Comparison of ENCODE assay signal across 16 cellular contexts in genomic region chr20:13775867-13776266, GRCh38. TPM values are rescaled to one million over a fixed set of nuclear protein-coding genes. Genes with fewer than 3 reads are reported as not detected.
DNase-seq lines count a peak whose midpoint lies in the region; ATAC-seq and TF ChIP-seq lines count a peak whose summit lies in the region.
"Had no signal": no experiment of that assay in that cellular context is flagged by ENCODE, and none has a peak within 500 bp of the region (broad histone marks: within the 10 kb centered on the region; RNA-seq: fewer than 3 reads in every experiment).

No MANE protein-coding gene starts in this region.

- no peak for ATAC-seq in memory B cell (ENCODE audit: low read depth)
- ATAC-seq: HCT116 had no signal

- in situ Hi-C loops in G401 (cut with HindIII; ENCODE audit: low sequenced_read_pairs): no loop called here

- H3K9me3 ChIP-seq in breast epithelium (no peaks in the 10 kb centered on the region), OCI-LY7 (ENCODE audit: low read length) (no peaks in the 10 kb centered on the region)
- H3K9me3 ChIP-seq: Peyer's patch had no signal

- TF ChIP-seq POLR2A in breast epithelium (IDR thresholded peaks at IDR 0.05): no peak

- no peaks in the 10 kb centered on the region for H3K36me3 ChIP-seq in breast epithelium
- H3K36me3 ChIP-seq in OCI-LY7 (ENCODE audit: insufficient read depth, low read length): peaks cover 95% of the 10 kb centered on the region

- no peak overlapping the region for H3K4me3 ChIP-seq in breast epithelium
- no peak overlapping the region for H3K4me3 ChIP-seq in OCI-LY7 (ENCODE audit: low read depth, low read length, poor library complexity, severe bottlenecking)
- H3K4me3 ChIP-seq: Peyer's patch had no signal

- peaks cover 5% of the 10 kb centered on the region; the same call in 1 of the 2 replicates for H3K79me2 ChIP-seq in OCI-LY7 (ENCODE audit: insufficient read depth, low read depth, low read length)

- DNase-seq in SIG-M5 treated with dmso at 0.1 percent for 504 hours (lab: John Stamatoyannopoulos, UW; ENCODE audit: unreplicated experiment) (peak; percentile 17), SIG-M5 (lab: John Stamatoyannopoulos, UW) (no peak), MCF 10A (ENCODE audit: unreplicated experiment) (no peak), breast epithelium (ENCODE audit: low spot score in 2 of 2) (no peak), OCI-LY7 (ENCODE audit: low spot score) (no peak), memory B cell (ENCODE audit: low spot score in 2 of 2) (no peak), NCI-H2227 treated with DMSO at 0.1 percent for 48 hours (lab: John Stamatoyannopoulos, UW) (no peak), G401 (ENCODE audit: low spot score) (no peak)
- DNase-seq: CD4-positive, alpha-beta T cell; DMS53; GOT3; NCI-H1105; NCI-H2081; Peyer's patch had no signal

- H3K4me1 ChIP-seq in breast epithelium: no peaks in the 10 kb centered on the region
- peaks cover 18% of the 10 kb centered on the region for H3K4me1 ChIP-seq in OCI-LY7 (ENCODE audit: insufficient read depth, low read length, poor library complexity, severe bottlenecking)
- H3K4me1 ChIP-seq: Peyer's patch had no signal

- BruUV-seq in MCF 10A (replicated peaks; lab: Mats Ljungman, UMichigan) (TSS peak; percentile 6), OCI-LY7 (replicated peaks; lab: Mats Ljungman, UMichigan) (TSS peak; percentile 6)

- H4K20me1 ChIP-seq in OCI-LY7 (ENCODE audit: insufficient read depth, low read length): peaks cover 28% of the 10 kb centered on the region

- no peak overlapping the region for H3K4me3 Mint-ChIP-seq in MCF 10A (ENCODE audit: unreplicated experiment)
- no peak overlapping the region for H3K4me3 Mint-ChIP-seq in memory B cell
- H3K4me3 Mint-ChIP-seq: CD4-positive, alpha-beta T cell had no signal

- TF ChIP-seq CTCF in MCF 10A (IDR thresholded peaks at IDR 0.05; ENCODE audit: unreplicated experiment) (no peak), breast epithelium (IDR thresholded peaks at IDR 0.05) (no peak), OCI-LY7 (conservative IDR thresholded peaks at IDR 0.05; ENCODE audit: low read length) (no peak)

- intact Hi-C loops in MCF 10A (cut with micrococcal nuclease): loop anchor here (10.0 kb wide), 2 partner anchors 141 to 231 kb away; partner anchors contain the start of gene TASP1
- intact Hi-C loops in breast epithelium (cut with DNase I; ENCODE audit: low total_unique reads): loop anchor here (5.0 to 10.0 kb wide), 2 partner anchors 104 to 661 kb away; no protein-coding TSS in a partner anchor
- intact Hi-C loops in OCI-LY7 (cut with micrococcal nuclease; ENCODE audit: unreplicated experiment): no loop called here

- CTCF ChIA-PET in MCF 10A (lab: Yijun Ruan, JAX): interaction anchor here (0.7 to 2.5 kb wide), 5 partner anchors 12 to 656 kb away, joined by 3 to 10 read pairs (median 5); no protein-coding TSS in a partner anchor
- CTCF ChIA-PET in OCI-LY7 (lab: Charles Lee; ENCODE audit: unreplicated experiment): no interaction called here

- no peaks in the 10 kb centered on the region for H3K27me3 ChIP-seq in breast epithelium
- H3K27me3 ChIP-seq: Peyer's patch had no signal

- no peaks in the 10 kb centered on the region for H3K9me2 ChIP-seq in OCI-LY7 (ENCODE audit: insufficient read depth, low read length)

- H3K9me3 Mint-ChIP-seq in MCF 10A (ENCODE audit: unreplicated experiment) (no peaks in the 10 kb centered on the region), memory B cell (no peaks in the 10 kb centered on the region)
- H3K9me3 Mint-ChIP-seq: CD4-positive, alpha-beta T cell had no signal

- peaks cover 35% of the 10 kb centered on the region for H3K4me1 Mint-ChIP-seq in MCF 10A (ENCODE audit: insufficient read depth, unreplicated experiment)
- peaks cover 29% of the 10 kb centered on the region for H3K4me1 Mint-ChIP-seq in memory B cell

- H3K36me3 Mint-ChIP-seq in MCF 10A (ENCODE audit: insufficient read depth, unreplicated experiment): peaks cover 66% of the 10 kb centered on the region
- peaks cover 26% of the 10 kb centered on the region for H3K36me3 Mint-ChIP-seq in memory B cell

- POLR2A ChIA-PET in MCF 10A (lab: Yijun Ruan, JAX): interaction anchor here (1.2 to 8.6 kb wide), 3 partner anchors 9 to 137 kb away, joined by 4 to 81 read pairs (median 14); partner anchors contain the start of genes ESF1, NDUFAF5 and TASP1
- POLR2A ChIA-PET in OCI-LY7 (lab: Charles Lee): interaction anchor here (0.7 to 1.3 kb wide), 2 partner anchors 127 to 164 kb away, joined by 3 read pairs; no protein-coding TSS in a partner anchor

- H3K27ac ChIP-seq in breast epithelium (no peak overlapping the region), OCI-LY7 (ENCODE audit: low read depth, low read length, poor library complexity, severe bottlenecking) (no peak overlapping the region)
- H3K27ac ChIP-seq: 22Rv1, Peyer's patch had no signal

- H3K27ac Mint-ChIP-seq in MCF 10A (ENCODE audit: low read depth, unreplicated experiment) (no peak overlapping the region), memory B cell (peak overlapping the region; percentile 5)

- H3K27me3 Mint-ChIP-seq in MCF 10A (ENCODE audit: insufficient read depth, unreplicated experiment) (no peaks in the 10 kb centered on the region), memory B cell (no peaks in the 10 kb centered on the region)
- H3K27me3 Mint-ChIP-seq: CD4-positive, alpha-beta T cell had no signal

- no peak overlapping the region for H3K4me2 ChIP-seq in OCI-LY7 (ENCODE audit: low read length)

- no peak overlapping the region for H2AFZ ChIP-seq in OCI-LY7 (ENCODE audit: low read length)

RNA-seq across cellular contexts. Expression of gene ESF1, which starts 8.9 kb away (rescaled TPM):
- 17.4 and 21.2 TPM in 2 replicates for total RNA-seq in MCF 10A (2022)
- 10 to 100 TPM; 13.8 to 19.0 (median 17.7) TPM for total RNA-seq in breast epithelium
- 10.1 and 16.9 TPM in 2 replicates for total RNA-seq in OCI-LY7 (2014; rRNA removed; shearing (Covaris generic))
- total RNA-seq in OCI-LY7 (2022): 12.6 and 13.5 TPM in 2 replicates
- total RNA-seq in G401 (2014; rRNA removed; shearing (Covaris generic)): 12.1 and 15.4 TPM in 2 replicates

RNA-seq across cellular contexts. Expression of gene NDUFAF5, which starts 9.0 kb away (rescaled TPM):
- total RNA-seq in MCF 10A (2022) (43.4 and 44.1 TPM in 2 replicates), breast epithelium (10 to 100 TPM; 15.7 to 20.5 (median 17.0) TPM), OCI-LY7 (2022) (35.4 and 36.8 TPM in 2 replicates)
- 21.5 and 27.3 TPM in 2 replicates for total RNA-seq in OCI-LY7 (2014; rRNA removed; shearing (Covaris generic))
- total RNA-seq in G401 (2014; rRNA removed; shearing (Covaris generic)): 22.0 and 28.5 TPM in 2 replicates
